Comparison of ENCODE assay signal across 8 cellular contexts in the genomic region with DNA sequence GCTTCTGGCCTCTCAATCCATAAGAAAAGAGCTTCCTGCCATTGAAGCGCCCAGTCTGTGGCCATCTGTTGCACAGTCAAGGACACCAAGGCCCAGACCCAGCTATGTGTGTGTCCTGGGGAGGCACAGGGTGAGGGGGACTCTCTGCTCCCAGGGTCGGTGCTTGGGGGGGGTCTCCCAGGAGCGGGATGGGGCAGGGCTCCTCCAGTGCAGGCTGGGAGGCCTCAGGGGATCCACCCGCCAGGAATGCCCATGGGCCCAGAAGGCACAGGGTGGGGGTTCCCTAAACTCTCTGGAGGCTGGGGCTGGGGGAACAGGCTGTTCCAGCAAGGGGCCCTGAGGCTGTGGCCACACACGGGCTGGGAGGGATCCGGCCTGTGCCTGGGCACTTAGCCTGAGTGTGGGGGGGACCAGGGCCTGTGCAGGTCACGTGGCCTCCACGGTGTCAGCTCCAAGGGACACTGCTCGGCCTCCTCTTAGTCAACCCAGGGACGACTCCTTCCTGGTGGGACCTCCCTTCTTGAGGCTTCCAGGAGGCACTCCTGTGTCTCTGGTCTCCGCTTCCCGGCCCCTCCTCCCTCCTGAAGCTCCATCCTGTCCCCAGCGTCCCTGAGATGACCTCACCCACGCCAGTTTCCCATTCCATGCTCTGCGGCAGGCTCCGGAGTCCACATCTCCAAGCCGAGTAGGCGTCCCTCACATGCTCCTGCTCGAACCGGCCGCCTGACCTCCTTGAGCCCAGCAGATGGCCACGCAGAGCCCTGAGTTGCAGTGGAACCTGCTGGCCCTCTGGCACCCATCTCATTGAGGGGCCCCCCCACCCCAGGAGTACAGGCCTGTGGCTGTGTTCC. TPM values are rescaled to one million over a fixed set of nuclear protein-coding genes. Genes with fewer than 3 reads are reported as not detected.
A peak's percentile ranks its signal among the peaks of the same experiment; 100 is the strongest.
DNase-seq lines count a peak whose midpoint lies in the region; ATAC-seq and TF ChIP-seq lines count a peak whose summit lies in the region.

No MANE protein-coding gene starts in this region.

- in situ Hi-C loops in KBM-7 (cut with MboI; ENCODE audit: low pct_unique_long_range_greater_than_20kb, low sequenced_read_pairs) = no loop called here

- TF ChIP-seq CTCF in GM23338 (conservative IDR thresholded peaks at IDR 0.05; ENCODE audit: low read depth in 2 of 2) (peak; percentile 32 to 63), VCaP (conservative IDR thresholded peaks at IDR 0.05) (peak; percentile 78)

- H3K4me2 ChIP-seq in GM23338 = no peak overlapping the region

- peaks cover 14% of the 10 kb centered on the region for H3K27me3 Mint-ChIP-seq in GM23338 (ENCODE audit: insufficient read depth, low read depth, poor library complexity)

- H3K4me1 ChIP-seq in GM23338 (ENCODE audit: insufficient read depth) = no peaks in the 10 kb centered on the region

- H3K27me3 ChIP-seq in GM23338 (ENCODE audit: insufficient read depth) = no peaks in the 10 kb centered on the region

- no peaks in the 10 kb centered on the region for H3K9me2 ChIP-seq in GM23338 (ENCODE audit: insufficient read depth)

- H3K36me3 Mint-ChIP-seq in GM23338 (ENCODE audit: low read depth) = no peaks in the 10 kb centered on the region

- H4K20me1 ChIP-seq in GM23338 (replicated peaks; ENCODE audit: insufficient read depth) = no peaks in the 10 kb centered on the region

- H3K36me3 ChIP-seq in GM23338 (ENCODE audit: insufficient read depth) = no peaks in the 10 kb centered on the region

- H3F3A ChIP-seq in GM23338 (replicated peaks; ENCODE audit: low read depth) = no peaks in the 10 kb centered on the region

- no peaks in the 10 kb centered on the region for H3K9me3 Mint-ChIP-seq in GM23338

- ATAC-seq in GM23338 = peak; percentile 86
- peak; percentile 92 for ATAC-seq in sciatic nerve

- H3K4me3 Mint-ChIP-seq in GM23338 = no peak overlapping the region

- H3K27ac Mint-ChIP-seq in GM23338 = no peak overlapping the region

- no peaks in the 10 kb centered on the region for H3K79me2 ChIP-seq in GM23338 (replicated peaks; ENCODE audit: insufficient read depth)

- H3K4me3 ChIP-seq in GM23338 = no peak overlapping the region

- H3K27ac ChIP-seq in GM23338 (ENCODE audit: low read depth) = no peak overlapping the region
- H3K27ac ChIP-seq in VCaP = no peak overlapping the region

- H2AFZ ChIP-seq in GM23338 = no peak overlapping the region

- DNase-seq in GM23338 (ENCODE audit: low spot score) (peak; percentile 63), head of caudate nucleus (peak; percentile 32 to 91 (median 79)), sciatic nerve (ENCODE audit: low spot score) (peak; percentile 78), NCI-H510A (lab: John Stamatoyannopoulos, UW) (no peak), NCI-H1436 (lab: John Stamatoyannopoulos, UW) (no peak), GM19238 (ENCODE audit: insufficient read length, low spot score) (no peak), KBM-7 (no peak)

- intact Hi-C loops in head of caudate nucleus (cut with DNase I) (no loop called here), sciatic nerve (cut with DNase I) (no loop called here)

- no peaks in the 10 kb centered on the region; the same call in 2 of the 3 replicates for H3K4me1 Mint-ChIP-seq in GM23338

TF ChIP-seq in GM23338, 12 proteins besides CTCF, POLR2A, EP300 and RAD21 (continues in another document):
- TF ChIP-seq, protein P1, sequence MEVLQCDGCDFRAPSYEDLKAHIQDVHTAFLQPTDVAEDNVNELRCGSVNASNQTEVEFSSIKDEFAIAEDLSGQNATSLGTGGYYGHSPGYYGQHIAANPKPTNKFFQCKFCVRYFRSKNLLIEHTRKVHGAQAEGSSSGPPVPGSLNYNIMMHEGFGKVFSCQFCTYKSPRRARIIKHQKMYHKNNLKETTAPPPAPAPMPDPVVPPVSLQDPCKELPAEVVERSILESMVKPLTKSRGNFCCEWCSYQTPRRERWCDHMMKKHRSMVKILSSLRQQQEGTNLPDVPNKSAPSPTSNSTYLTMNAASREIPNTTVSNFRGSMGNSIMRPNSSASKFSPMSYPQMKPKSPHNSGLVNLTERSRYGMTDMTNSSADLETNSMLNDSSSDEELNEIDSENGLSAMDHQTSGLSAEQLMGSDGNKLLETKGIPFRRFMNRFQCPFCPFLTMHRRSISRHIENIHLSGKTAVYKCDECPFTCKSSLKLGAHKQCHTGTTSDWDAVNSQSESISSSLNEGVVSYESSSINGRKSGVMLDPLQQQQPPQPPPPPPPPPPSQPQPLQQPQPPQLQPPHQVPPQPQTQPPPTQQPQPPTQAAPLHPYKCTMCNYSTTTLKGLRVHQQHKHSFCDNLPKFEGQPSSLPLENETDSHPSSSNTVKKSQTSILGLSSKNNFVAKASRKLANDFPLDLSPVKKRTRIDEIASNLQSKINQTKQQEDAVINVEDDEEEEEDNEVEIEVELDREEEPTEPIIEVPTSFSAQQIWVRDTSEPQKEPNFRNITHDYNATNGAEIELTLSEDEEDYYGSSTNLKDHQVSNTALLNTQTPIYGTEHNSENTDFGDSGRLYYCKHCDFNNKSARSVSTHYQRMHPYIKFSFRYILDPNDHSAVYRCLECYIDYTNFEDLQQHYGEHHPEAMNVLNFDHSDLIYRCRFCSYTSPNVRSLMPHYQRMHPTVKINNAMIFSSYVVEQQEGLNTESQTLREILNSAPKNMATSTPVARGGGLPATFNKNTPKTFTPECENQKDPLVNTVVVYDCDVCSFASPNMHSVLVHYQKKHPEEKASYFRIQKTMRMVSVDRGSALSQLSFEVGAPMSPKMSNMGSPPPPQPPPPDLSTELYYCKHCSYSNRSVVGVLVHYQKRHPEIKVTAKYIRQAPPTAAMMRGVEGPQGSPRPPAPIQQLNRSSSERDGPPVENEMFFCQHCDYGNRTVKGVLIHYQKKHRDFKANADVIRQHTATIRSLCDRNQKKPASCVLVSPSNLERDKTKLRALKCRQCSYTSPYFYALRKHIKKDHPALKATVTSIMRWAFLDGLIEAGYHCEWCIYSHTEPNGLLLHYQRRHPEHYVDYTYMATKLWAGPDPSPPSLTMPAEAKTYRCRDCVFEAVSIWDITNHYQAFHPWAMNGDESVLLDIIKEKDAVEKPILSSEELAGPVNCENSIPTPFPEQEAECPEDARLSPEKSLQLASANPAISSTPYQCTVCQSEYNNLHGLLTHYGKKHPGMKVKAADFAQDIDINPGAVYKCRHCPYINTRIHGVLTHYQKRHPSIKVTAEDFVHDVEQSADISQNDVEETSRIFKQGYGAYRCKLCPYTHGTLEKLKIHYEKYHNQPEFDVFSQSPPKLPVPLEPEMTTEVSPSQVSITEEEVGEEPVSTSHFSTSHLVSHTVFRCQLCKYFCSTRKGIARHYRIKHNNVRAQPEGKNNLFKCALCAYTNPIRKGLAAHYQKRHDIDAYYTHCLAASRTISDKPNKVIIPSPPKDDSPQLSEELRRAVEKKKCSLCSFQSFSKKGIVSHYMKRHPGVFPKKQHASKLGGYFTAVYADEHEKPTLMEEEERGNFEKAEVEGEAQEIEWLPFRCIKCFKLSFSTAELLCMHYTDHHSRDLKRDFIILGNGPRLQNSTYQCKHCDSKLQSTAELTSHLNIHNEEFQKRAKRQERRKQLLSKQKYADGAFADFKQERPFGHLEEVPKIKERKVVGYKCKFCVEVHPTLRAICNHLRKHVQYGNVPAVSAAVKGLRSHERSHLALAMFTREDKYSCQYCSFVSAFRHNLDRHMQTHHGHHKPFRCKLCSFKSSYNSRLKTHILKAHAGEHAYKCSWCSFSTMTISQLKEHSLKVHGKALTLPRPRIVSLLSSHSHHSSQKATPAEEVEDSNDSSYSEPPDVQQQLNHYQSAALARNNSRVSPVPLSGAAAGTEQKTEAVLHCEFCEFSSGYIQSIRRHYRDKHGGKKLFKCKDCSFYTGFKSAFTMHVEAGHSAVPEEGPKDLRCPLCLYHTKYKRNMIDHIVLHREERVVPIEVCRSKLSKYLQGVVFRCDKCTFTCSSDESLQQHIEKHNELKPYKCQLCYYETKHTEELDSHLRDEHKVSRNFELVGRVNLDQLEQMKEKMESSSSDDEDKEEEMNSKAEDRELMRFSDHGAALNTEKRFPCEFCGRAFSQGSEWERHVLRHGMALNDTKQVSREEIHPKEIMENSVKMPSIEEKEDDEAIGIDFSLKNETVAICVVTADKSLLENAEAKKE (CRISPR knock-in tag; IDR thresholded peaks at IDR 0.05) = no peak
- TF ChIP-seq, protein P2, sequence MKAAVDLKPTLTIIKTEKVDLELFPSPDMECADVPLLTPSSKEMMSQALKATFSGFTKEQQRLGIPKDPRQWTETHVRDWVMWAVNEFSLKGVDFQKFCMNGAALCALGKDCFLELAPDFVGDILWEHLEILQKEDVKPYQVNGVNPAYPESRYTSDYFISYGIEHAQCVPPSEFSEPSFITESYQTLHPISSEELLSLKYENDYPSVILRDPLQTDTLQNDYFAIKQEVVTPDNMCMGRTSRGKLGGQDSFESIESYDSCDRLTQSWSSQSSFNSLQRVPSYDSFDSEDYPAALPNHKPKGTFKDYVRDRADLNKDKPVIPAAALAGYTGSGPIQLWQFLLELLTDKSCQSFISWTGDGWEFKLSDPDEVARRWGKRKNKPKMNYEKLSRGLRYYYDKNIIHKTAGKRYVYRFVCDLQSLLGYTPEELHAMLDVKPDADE (IDR thresholded peaks at IDR 0.05) = no peak
- TF ChIP-seq EZH2 (IDR thresholded peaks at IDR 0.05; ENCODE audit: low read depth, unreplicated experiment) = no peak
- TF ChIP-seq STAT1 (IDR thresholded peaks at IDR 0.05; ENCODE audit: unreplicated experiment) = no peak
- no peak for TF ChIP-seq NANOG (IDR thresholded peaks at IDR 0.05; ENCODE audit: borderline replicate concordance)

RNA-seq across cellular contexts. Expression of a gene that starts 23.1 kb away (rescaled TPM):
- total RNA-seq in GM23338 (2014; rRNA removed; shearing (Covaris generic)) = 1.1 and 1.8 TPM in 2 replicates
- polyA plus RNA-seq in GM23338 (2016; fragmentation: Nextera tagmentation; extraction: Ambion mirVana) = 0.17 and 0.24 TPM in 2 replicates
- 47.8 TPM for total RNA-seq in sciatic nerve

Comparison
In these comparisons a context has a peak if more than half of its experiments do, and no peak if none do; other contexts are left out.
1. DNase-seq: peak in GM23338 (single experiment), head of caudate nucleus (42 of 42) and sciatic nerve (single experiment); none in NCI-H510A (single experiment), NCI-H1436 (single experiment), GM19238 (single experiment) and KBM-7 (single experiment).
2. RNA of a gene that starts 23.1 kb away (total RNA-seq): 47.8 TPM in sciatic nerve (single experiment); 1.1 to 1.8 TPM in GM23338; every median in the first group is over 10 times any median in the second.